35 cellular contexts compared by ENCODE assay signal in the genomic region with DNA sequence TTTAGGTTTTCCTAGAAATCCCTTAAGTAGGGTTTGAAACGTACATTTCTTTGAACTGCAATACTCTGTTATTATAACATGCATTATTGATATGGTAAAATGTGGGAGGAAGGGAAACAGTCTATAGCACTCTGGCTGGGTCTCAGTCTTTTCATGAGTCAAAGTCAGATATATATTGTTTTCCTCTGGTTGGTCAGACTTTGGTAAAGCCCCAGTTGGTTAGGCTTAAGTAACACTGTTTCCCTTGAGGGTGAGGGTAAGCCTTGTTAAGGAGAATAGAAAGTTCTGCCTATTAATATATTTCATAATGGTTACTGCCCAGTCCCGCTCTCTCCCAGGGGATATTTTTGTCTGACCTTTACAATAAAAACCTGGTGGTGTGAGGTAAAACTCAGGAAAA. TPM values are rescaled to one million over a fixed set of nuclear protein-coding genes. Genes with fewer than 3 reads are reported as not detected.
"Had no signal": no experiment of that assay in that cellular context is flagged by ENCODE, and none has a peak within 500 bp of the region (broad histone marks: within the 10 kb centered on the region; RNA-seq: fewer than 3 reads in every experiment).

No MANE protein-coding gene starts in this region.

- H3K4me1 Mint-ChIP-seq: endodermal cell, mesothelial cell of epicardium, natural killer cell had no signal

- H3K27me3 ChIP-seq: colonic mucosa, gastrocnemius medialis, heart left ventricle, left lung, ovary, testis, tibial artery had no signal

- H3K9me3 ChIP-seq: colonic mucosa, gastrocnemius medialis, mucosa of descending colon, testis had no signal

- H3K4me1 ChIP-seq: colonic mucosa, left lung, psoas muscle, testis, tibial artery had no signal

- DNase-seq: colonic mucosa; effector CD8-positive, alpha-beta T cell; endodermal cell; foreskin fibroblast; gastrocnemius medialis; heart left ventricle; hippocampal formation; left cardiac atrium; left lung; mesenchymal stem cell; mucosa of descending colon; natural killer cell; occipital lobe; ovary; posterior cingulate gyrus; psoas muscle; right cardiac atrium; small intestine; stimulated activated CD4-positive, alpha-beta T cell treated with anti-CD3 and anti-CD28 coated beads, Interleukin-15, amount 100 ng/mL, for 24 hours; stimulated activated CD4-positive, alpha-beta T cell treated with anti-CD3 and anti-CD28 coated beads, Interleukin-2, amount 100 ng/mL, for 48 hours; stimulated activated naive CD4-positive, alpha-beta T cell; substantia nigra; testis; tibial artery had no signal

- H3K27me3 Mint-ChIP-seq: type B pancreatic cell had no signal

- ATAC-seq: esophagus mucosa, heart left ventricle, left cardiac atrium, left lung, mucosa of descending colon, natural killer cell, psoas muscle, right cardiac atrium had no signal

- H3K36me3 Mint-ChIP-seq: type B pancreatic cell had no signal

- H3K36me3 ChIP-seq: colonic mucosa, gastrocnemius medialis, heart left ventricle, left lung, ovary, tibial artery had no signal

- H3K27ac ChIP-seq: colonic mucosa, epithelial cell of prostate, heart left ventricle, left lung, ovary, psoas muscle, testis, tibial artery had no signal

- H3K4me3 Mint-ChIP-seq: dendritic cell treated with granulocyte-macrophage colony-stimulating factor and Interleukin-4, amounts not matched to agents 40 ng/mL and 50 ng/mL, for 4 days; endodermal cell; mesothelial cell of epicardium; natural killer cell; type B pancreatic cell had no signal

- H3K4me3 ChIP-seq: colonic mucosa, gastrocnemius medialis, heart left ventricle, left lung, mucosa of descending colon, ovary, psoas muscle, testis, tibial artery had no signal

- H3K27ac Mint-ChIP-seq: dendritic cell treated with granulocyte-macrophage colony-stimulating factor and Interleukin-4, amounts not matched to agents 40 ng/mL and 50 ng/mL, for 4 days; endodermal cell; mesothelial cell of epicardium; natural killer cell; type B pancreatic cell had no signal

RNA-seq across cellular contexts. Expression of a gene that starts 44.7 kb away (rescaled TPM):
- total RNA-seq: chondrocyte, colonic mucosa, endodermal cell, esophagus mucosa, gastrocnemius medialis, heart left ventricle, kidney epithelial cell, left cardiac atrium, left lung, lower leg skin, lung microvascular endothelial cell, mesothelial cell of epicardium, mucosa of descending colon, natural killer cell, occipital lobe, ovary, psoas muscle, renal cortical epithelial cell, right cardiac atrium, urinary bladder had no signal
